ENCODE assay signal across 1 cellular context in the genomic region with DNA sequence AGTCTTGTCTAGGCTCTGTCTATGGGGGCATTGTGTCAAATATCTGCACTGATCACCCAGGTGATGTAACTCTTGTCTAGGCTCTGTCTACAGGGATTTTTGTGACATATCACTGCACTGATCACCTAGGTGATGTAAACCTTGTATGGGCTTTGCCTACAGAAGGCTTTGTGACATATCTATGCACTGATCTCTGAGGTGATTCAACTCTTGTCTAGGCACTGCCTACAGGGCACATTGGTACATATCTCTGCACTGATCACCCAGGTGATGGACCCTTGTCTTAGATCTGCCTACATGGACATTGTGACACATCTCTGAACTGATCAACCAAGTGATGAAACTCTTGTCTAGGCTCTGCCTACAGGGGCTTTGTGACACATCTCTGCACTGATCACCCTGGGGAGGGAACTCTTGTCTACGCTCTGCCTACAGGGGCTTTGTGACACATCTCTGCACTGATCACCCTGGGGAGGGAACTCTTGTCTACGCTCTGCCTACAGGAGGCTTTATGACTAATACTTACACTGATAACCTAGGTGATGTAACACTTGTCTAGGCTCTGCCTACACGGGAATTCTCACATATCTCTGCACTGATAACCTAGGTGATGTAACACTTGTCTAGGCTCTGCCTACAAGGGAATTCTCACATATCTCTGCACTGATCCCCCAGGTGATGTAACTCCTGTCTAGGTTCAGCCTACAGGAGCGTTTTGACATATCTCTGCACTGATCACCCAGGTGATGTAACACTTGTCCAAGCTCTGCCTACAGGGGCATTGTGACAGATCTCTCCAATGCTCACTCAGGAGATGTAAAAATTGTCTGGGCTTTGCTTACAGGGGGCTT.
TF ChIP-seq lines count a peak whose summit lies in the region.
"Not testable (repeated sequence)": the region's sequence is repeated elsewhere in the genome, so short reads cannot be mapped to it uniquely, and the experiment has no call there.

No MANE protein-coding gene starts in this region.

TF ChIP-seq in HepG2, 621 proteins besides CTCF, POLR2A, EP300 and RAD21 (continues in another document):
- TF ChIP-seq SAP130 (CRISPR knock-in tag; IDR thresholded peaks at IDR 0.05; ENCODE audit: low read depth) (peak; percentile 54), ATF7 (CRISPR knock-in tag; IDR thresholded peaks at IDR 0.05) (0 out of 2 replicates have a peak, but pooled peaks have one; percentile 46), PITX1 (CRISPR knock-in tag; IDR thresholded peaks at IDR 0.05) (0 out of 2 replicates have a peak, but pooled peaks have one; percentile 10), CEBPG (CRISPR knock-in tag; IDR thresholded peaks at IDR 0.05) (peak; percentile 79), ARNTL (CRISPR knock-in tag; IDR thresholded peaks at IDR 0.05) (0 out of 2 replicates have a peak, but pooled peaks have one; percentile 27), SKI (IDR thresholded peaks at IDR 0.05; ENCODE audit: partially characterized antibody) (peak; percentile 95), NR2C2 (CRISPR knock-in tag; IDR thresholded peaks at IDR 0.05; ENCODE audit: borderline replicate concordance) (peak; percentile 29; the same call in 1 of the 2 replicates), TBX2 (CRISPR knock-in tag; IDR thresholded peaks at IDR 0.05; ENCODE audit: borderline replicate concordance) (peak; percentile 50; the same call in 1 of the 2 replicates), SPEN (CRISPR knock-in tag; IDR thresholded peaks at IDR 0.05; ENCODE audit: low read depth) (0 out of 2 replicates have a peak, but pooled peaks have one; percentile 20), CREB1 (IDR thresholded peaks at IDR 0.05) (peak; percentile 65), CREB1 (CRISPR knock-in tag; IDR thresholded peaks at IDR 0.05) (peak; percentile 56), RCOR2 (CRISPR knock-in tag; IDR thresholded peaks at IDR 0.05) (0 out of 2 replicates have a peak, but pooled peaks have one; percentile 36), HDAC1 (CRISPR knock-in tag; IDR thresholded peaks at IDR 0.05) (peak; percentile 14; the same call in 1 of the 2 replicates), RXRA (CRISPR knock-in tag; IDR thresholded peaks at IDR 0.05) (peak; percentile 24; the same call in 1 of the 2 replicates), ELF3 (CRISPR knock-in tag; IDR thresholded peaks at IDR 0.05) (peak; percentile 29; the same call in 1 of the 2 replicates), SOX6 (CRISPR knock-in tag; IDR thresholded peaks at IDR 0.05) (peak; percentile 71), ZNF12 (CRISPR knock-in tag; IDR thresholded peaks at IDR 0.05) (peak; percentile 59; the same call in 1 of the 2 replicates), FOSL2 (CRISPR knock-in tag; IDR thresholded peaks at IDR 0.05) (peak; percentile 94), THAP11 (CRISPR knock-in tag; IDR thresholded peaks at IDR 0.05) (peak; percentile 50; the same call in 1 of the 2 replicates), BCL6 (CRISPR knock-in tag; IDR thresholded peaks at IDR 0.05) (peak; percentile 88), ZNF878 (CRISPR knock-in tag; IDR thresholded peaks at IDR 0.05) (peak; percentile 51; the same call in 1 of the 2 replicates), ZNF331 (CRISPR knock-in tag; IDR thresholded peaks at IDR 0.05) (0 out of 2 replicates have a peak, but pooled peaks have one; percentile 29), RARA (CRISPR knock-in tag; IDR thresholded peaks at IDR 0.05) (peak; percentile 90), MEIS1 (CRISPR knock-in tag; IDR thresholded peaks at IDR 0.05; ENCODE audit: borderline replicate concordance) (0 out of 2 replicates have a peak, but pooled peaks have one; percentile 41), RARG (CRISPR knock-in tag; IDR thresholded peaks at IDR 0.05; ENCODE audit: low read depth) (0 out of 2 replicates have a peak, but pooled peaks have one; percentile 23), KLF16 (CRISPR knock-in tag; IDR thresholded peaks at IDR 0.05) (peak in 1 of 2 experiments; percentile 46; a peak in 1 of 4 replicates)
- not testable (repeated sequence) for TF ChIP-seq ATF7, SOX6 (IDR thresholded peaks at IDR 0.05)
- TF ChIP-seq, protein P1, sequence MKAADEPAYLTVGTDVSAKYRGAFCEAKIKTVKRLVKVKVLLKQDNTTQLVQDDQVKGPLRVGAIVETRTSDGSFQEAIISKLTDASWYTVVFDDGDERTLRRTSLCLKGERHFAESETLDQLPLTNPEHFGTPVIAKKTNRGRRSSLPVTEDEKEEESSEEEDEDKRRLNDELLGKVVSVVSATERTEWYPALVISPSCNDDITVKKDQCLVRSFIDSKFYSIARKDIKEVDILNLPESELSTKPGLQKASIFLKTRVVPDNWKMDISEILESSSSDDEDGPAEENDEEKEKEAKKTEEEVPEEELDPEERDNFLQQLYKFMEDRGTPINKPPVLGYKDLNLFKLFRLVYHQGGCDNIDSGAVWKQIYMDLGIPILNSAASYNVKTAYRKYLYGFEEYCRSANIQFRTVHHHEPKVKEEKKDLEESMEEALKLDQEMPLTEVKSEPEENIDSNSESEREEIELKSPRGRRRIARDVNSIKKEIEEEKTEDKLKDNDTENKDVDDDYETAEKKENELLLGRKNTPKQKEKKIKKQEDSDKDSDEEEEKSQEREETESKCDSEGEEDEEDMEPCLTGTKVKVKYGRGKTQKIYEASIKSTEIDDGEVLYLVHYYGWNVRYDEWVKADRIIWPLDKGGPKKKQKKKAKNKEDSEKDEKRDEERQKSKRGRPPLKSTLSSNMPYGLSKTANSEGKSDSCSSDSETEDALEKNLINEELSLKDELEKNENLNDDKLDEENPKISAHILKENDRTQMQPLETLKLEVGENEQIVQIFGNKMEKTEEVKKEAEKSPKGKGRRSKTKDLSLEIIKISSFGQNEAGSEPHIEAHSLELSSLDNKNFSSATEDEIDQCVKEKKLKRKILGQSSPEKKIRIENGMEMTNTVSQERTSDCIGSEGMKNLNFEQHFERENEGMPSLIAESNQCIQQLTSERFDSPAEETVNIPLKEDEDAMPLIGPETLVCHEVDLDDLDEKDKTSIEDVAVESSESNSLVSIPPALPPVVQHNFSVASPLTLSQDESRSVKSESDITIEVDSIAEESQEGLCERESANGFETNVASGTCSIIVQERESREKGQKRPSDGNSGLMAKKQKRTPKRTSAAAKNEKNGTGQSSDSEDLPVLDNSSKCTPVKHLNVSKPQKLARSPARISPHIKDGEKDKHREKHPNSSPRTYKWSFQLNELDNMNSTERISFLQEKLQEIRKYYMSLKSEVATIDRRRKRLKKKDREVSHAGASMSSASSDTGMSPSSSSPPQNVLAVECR (CRISPR knock-in tag; IDR thresholded peaks at IDR 0.05; ENCODE audit: borderline replicate concordance): 0 out of 2 replicates have a peak, but pooled peaks have one; percentile 1
- TF ChIP-seq, protein P2, sequence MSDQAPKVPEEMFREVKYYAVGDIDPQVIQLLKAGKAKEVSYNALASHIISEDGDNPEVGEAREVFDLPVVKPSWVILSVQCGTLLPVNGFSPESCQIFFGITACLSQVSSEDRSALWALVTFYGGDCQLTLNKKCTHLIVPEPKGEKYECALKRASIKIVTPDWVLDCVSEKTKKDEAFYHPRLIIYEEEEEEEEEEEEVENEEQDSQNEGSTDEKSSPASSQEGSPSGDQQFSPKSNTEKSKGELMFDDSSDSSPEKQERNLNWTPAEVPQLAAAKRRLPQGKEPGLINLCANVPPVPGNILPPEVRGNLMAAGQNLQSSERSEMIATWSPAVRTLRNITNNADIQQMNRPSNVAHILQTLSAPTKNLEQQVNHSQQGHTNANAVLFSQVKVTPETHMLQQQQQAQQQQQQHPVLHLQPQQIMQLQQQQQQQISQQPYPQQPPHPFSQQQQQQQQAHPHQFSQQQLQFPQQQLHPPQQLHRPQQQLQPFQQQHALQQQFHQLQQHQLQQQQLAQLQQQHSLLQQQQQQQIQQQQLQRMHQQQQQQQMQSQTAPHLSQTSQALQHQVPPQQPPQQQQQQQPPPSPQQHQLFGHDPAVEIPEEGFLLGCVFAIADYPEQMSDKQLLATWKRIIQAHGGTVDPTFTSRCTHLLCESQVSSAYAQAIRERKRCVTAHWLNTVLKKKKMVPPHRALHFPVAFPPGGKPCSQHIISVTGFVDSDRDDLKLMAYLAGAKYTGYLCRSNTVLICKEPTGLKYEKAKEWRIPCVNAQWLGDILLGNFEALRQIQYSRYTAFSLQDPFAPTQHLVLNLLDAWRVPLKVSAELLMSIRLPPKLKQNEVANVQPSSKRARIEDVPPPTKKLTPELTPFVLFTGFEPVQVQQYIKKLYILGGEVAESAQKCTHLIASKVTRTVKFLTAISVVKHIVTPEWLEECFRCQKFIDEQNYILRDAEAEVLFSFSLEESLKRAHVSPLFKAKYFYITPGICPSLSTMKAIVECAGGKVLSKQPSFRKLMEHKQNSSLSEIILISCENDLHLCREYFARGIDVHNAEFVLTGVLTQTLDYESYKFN (CRISPR knock-in tag; conservative IDR thresholded peaks at IDR 0.05): peak; percentile 26; the same call in 1 of the 2 replicates
- TF ChIP-seq, protein P3, sequence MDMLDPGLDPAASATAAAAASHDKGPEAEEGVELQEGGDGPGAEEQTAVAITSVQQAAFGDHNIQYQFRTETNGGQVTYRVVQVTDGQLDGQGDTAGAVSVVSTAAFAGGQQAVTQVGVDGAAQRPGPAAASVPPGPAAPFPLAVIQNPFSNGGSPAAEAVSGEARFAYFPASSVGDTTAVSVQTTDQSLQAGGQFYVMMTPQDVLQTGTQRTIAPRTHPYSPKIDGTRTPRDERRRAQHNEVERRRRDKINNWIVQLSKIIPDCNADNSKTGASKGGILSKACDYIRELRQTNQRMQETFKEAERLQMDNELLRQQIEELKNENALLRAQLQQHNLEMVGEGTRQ (IDR thresholded peaks at IDR 0.05; ENCODE audit: low read depth, low read length): not testable (repeated sequence)
- TF ChIP-seq, protein P3 (CRISPR knock-in tag; IDR thresholded peaks at IDR 0.05; ENCODE audit: borderline replicate concordance): peak; percentile 23; the same call in 1 of the 2 replicates
- TF ChIP-seq, protein P4, sequence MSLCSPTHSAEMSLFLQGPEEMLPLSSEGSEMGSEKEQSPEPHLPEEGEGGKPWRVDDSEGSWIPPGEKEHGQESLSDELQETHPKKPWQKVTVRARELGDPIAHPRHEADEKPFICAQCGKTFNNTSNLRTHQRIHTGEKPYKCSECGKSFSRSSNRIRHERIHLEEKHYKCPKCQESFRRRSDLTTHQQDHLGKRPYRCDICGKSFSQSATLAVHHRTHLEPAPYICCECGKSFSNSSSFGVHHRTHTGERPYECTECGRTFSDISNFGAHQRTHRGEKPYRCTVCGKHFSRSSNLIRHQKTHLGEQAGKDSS (CRISPR knock-in tag; IDR thresholded peaks at IDR 0.05; ENCODE audit: borderline replicate concordance, low read depth): 0 out of 2 replicates have a peak, but pooled peaks have one; percentile 28
- TF ChIP-seq, protein P5, sequence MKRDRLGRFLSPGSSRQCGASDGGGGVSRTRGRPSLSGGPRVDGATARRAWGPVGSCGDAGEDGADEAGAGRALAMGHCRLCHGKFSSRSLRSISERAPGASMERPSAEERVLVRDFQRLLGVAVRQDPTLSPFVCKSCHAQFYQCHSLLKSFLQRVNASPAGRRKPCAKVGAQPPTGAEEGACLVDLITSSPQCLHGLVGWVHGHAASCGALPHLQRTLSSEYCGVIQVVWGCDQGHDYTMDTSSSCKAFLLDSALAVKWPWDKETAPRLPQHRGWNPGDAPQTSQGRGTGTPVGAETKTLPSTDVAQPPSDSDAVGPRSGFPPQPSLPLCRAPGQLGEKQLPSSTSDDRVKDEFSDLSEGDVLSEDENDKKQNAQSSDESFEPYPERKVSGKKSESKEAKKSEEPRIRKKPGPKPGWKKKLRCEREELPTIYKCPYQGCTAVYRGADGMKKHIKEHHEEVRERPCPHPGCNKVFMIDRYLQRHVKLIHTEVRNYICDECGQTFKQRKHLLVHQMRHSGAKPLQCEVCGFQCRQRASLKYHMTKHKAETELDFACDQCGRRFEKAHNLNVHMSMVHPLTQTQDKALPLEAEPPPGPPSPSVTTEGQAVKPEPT (CRISPR knock-in tag; IDR thresholded peaks at IDR 0.05; ENCODE audit: low read depth): 0 out of 2 replicates have a peak, but pooled peaks have one; percentile 11
- TF ChIP-seq, protein P6, sequence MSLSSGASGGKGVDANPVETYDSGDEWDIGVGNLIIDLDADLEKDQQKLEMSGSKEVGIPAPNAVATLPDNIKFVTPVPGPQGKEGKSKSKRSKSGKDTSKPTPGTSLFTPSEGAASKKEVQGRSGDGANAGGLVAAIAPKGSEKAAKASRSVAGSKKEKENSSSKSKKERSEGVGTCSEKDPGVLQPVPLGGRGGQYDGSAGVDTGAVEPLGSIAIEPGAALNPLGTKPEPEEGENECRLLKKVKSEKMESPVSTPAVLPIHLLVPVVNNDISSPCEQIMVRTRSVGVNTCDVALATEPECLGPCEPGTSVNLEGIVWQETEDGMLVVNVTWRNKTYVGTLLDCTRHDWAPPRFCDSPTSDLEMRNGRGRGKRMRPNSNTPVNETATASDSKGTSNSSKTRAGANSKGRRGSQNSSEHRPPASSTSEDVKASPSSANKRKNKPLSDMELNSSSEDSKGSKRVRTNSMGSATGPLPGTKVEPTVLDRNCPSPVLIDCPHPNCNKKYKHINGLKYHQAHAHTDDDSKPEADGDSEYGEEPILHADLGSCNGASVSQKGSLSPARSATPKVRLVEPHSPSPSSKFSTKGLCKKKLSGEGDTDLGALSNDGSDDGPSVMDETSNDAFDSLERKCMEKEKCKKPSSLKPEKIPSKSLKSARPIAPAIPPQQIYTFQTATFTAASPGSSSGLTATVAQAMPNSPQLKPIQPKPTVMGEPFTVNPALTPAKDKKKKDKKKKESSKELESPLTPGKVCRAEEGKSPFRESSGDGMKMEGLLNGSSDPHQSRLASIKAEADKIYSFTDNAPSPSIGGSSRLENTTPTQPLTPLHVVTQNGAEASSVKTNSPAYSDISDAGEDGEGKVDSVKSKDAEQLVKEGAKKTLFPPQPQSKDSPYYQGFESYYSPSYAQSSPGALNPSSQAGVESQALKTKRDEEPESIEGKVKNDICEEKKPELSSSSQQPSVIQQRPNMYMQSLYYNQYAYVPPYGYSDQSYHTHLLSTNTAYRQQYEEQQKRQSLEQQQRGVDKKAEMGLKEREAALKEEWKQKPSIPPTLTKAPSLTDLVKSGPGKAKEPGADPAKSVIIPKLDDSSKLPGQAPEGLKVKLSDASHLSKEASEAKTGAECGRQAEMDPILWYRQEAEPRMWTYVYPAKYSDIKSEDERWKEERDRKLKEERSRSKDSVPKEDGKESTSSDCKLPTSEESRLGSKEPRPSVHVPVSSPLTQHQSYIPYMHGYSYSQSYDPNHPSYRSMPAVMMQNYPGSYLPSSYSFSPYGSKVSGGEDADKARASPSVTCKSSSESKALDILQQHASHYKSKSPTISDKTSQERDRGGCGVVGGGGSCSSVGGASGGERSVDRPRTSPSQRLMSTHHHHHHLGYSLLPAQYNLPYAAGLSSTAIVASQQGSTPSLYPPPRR (CRISPR knock-in tag; IDR thresholded peaks at IDR 0.05; ENCODE audit: borderline replicate concordance): peak; percentile 44; the same call in 1 of the 2 replicates
- TF ChIP-seq, protein P7, sequence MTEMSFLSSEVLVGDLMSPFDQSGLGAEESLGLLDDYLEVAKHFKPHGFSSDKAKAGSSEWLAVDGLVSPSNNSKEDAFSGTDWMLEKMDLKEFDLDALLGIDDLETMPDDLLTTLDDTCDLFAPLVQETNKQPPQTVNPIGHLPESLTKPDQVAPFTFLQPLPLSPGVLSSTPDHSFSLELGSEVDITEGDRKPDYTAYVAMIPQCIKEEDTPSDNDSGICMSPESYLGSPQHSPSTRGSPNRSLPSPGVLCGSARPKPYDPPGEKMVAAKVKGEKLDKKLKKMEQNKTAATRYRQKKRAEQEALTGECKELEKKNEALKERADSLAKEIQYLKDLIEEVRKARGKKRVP (CRISPR knock-in tag; IDR thresholded peaks at IDR 0.05): peak in 1 of 2 experiments; percentile 96; a peak in 2 of 4 replicates
